Comparison of ENCODE assay signal across 1 cellular context in the genomic region with DNA sequence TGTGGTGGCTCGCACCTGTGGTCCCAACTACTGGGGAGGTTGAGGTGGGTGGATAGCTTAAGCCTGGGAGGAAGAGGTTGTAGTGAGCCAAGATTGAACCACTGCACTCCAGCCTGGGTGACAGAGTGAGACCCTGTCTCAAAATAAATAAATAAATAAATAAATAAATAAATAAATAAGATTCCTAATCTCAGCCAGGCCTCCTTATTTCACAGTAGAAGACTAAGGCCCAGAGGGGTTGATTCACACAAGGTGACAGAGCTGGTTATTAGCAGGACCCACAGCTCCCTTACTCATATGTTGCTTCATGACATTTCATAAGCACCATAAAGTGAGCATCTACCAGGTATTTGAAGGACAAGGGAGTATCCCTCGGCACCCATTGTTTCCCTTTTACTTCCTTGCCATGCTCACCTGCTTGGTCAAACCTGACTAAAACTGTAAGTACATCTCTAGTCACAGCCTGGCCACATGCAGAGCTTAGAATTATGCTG.
TF ChIP-seq lines count a peak whose summit lies in the region.

No MANE protein-coding gene starts in this region.

TF ChIP-seq in HEK293, 187 proteins besides CTCF, POLR2A, EP300 and RAD21 (continued from another document):
- TF ChIP-seq ZBTB26 (tag by site-specific recombination; optimal IDR thresholded peaks at IDR 0.05) (no peak), ZNF623 (tag by site-specific recombination; IDR thresholded peaks at IDR 0.05) (peak; percentile 58), ZNF660 (tag by site-specific recombination; IDR thresholded peaks at IDR 0.05) (no peak), IKZF3 (tag by site-specific recombination; IDR thresholded peaks at IDR 0.05) (no peak), RBAK (tag by site-specific recombination; IDR thresholded peaks at IDR 0.05) (0 out of 2 replicates have a peak, but pooled peaks have one; percentile 23), ZNF248 (tag by site-specific recombination; IDR thresholded peaks at IDR 0.05) (no peak), ZBTB48 (tag by site-specific recombination; IDR thresholded peaks at IDR 0.05) (no peak), ZNF549 (tag by site-specific recombination; IDR thresholded peaks at IDR 0.05) (no peak), GLIS2 (tag by site-specific recombination; IDR thresholded peaks at IDR 0.05) (no peak), YY1 (tag by site-specific recombination; IDR thresholded peaks at IDR 0.05) (no peak), ZNF629 (tag by site-specific recombination; IDR thresholded peaks at IDR 0.05) (no peak), YY2 (tag by site-specific recombination; IDR thresholded peaks at IDR 0.05) (no peak), ZNF394 (tag by site-specific recombination; IDR thresholded peaks at IDR 0.05; ENCODE audit: borderline replicate concordance) (peak; percentile 87; the same call in 1 of the 2 replicates), KLF7 (tag by site-specific recombination; IDR thresholded peaks at IDR 0.05; ENCODE audit: borderline replicate concordance) (no peak), ZNF155 (tag by site-specific recombination; IDR thresholded peaks at IDR 0.05) (no peak), GFI1B (tag by site-specific recombination; IDR thresholded peaks at IDR 0.05) (no peak), GLIS1 (tag by site-specific recombination; IDR thresholded peaks at IDR 0.05) (0 out of 2 replicates have a peak, but pooled peaks have one; percentile 3), ZNF654 (tag by site-specific recombination; IDR thresholded peaks at IDR 0.05; ENCODE audit: low read depth) (peak; percentile 25; the same call in 1 of the 2 replicates), MZF1 (tag by site-specific recombination; IDR thresholded peaks at IDR 0.05; ENCODE audit: borderline replicate concordance) (no peak), MYNN (tag by site-specific recombination; IDR thresholded peaks at IDR 0.05; ENCODE audit: borderline replicate concordance) (no peak), ZNF624 (tag by site-specific recombination; IDR thresholded peaks at IDR 0.05) (no peak), ZNF146 (tag by site-specific recombination; IDR thresholded peaks at IDR 0.05) (no peak), ZNF645 (tag by site-specific recombination; IDR thresholded peaks at IDR 0.05) (no peak), BCL11A (tag by site-specific recombination; IDR thresholded peaks at IDR 0.05; ENCODE audit: low read depth) (no peak), TRIM28 (IDR thresholded peaks at IDR 0.05; ENCODE audit: borderline replicate concordance, low read length) (no peak)
- TF ChIP-seq, protein P1, sequence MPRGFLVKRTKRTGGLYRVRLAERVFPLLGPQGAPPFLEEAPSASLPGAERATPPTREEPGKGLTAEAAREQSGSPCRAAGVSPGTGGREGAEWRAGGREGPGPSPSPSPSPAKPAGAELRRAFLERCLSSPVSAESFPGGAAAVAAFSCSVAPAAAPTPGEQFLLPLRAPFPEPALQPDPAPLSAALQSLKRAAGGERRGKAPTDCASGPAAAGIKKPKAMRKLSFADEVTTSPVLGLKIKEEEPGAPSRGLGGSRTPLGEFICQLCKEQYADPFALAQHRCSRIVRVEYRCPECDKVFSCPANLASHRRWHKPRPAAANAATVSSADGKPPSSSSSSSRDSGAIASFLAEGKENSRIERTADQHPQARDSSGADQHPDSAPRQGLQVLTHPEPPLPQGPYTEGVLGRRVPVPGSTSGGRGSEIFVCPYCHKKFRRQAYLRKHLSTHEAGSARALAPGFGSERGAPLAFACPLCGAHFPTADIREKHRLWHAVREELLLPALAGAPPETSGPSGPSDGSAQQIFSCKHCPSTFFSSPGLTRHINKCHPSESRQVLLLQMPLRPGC (tag by site-specific recombination; IDR thresholded peaks at IDR 0.05): no peak
